ENCODE assay signal across 29 cellular contexts in genomic region chr17:73103661-73104335, GRCh38. TPM values are rescaled to one million over a fixed set of nuclear protein-coding genes. Genes with fewer than 3 reads are reported as not detected.
DNase-seq lines count a peak whose midpoint lies in the region; ATAC-seq, FAIRE-seq and TF ChIP-seq lines count a peak whose summit lies in the region.
"Had no signal": no experiment of that assay in that cellular context is flagged by ENCODE, and none has a peak within 500 bp of the region (broad histone marks: within the 10 kb centered on the region; RNA-seq: fewer than 3 reads in every experiment).

No MANE protein-coding gene starts in this region.

- no peaks in the 10 kb centered on the region for H3K79me2 ChIP-seq in fibroblast of lung (ENCODE audit: control insufficient read depth, insufficient read depth, low read length)
- H3K79me2 ChIP-seq: hepatocyte had no signal

- ATAC-seq in upper lobe of right lung: peak; percentile 50
- ATAC-seq: activated CD8-positive, alpha-beta memory T cell treated with anti-CD3 and anti-CD28 coated beads, Interleukin-2, amount 10 ng/mL, durations not matched to agents 7 days and 5 days; activated naive CD4-positive, alpha-beta T cell treated with anti-CD3 and anti-CD28 coated beads, Interleukin-2, amount 50 U/mL, for 72 hours; PC-3 had no signal

- no peak for TF ChIP-seq CTCF in fibroblast of lung (conservative IDR thresholded peaks at IDR 0.05 in 1 of 2, IDR thresholded peaks at IDR 0.05 in 1 of 2; ENCODE audit: low read depth in 1 of 2, low read length in 2 of 2)
- TF ChIP-seq CTCF in upper lobe of right lung (IDR thresholded peaks at IDR 0.05): no peak

- H3K9me3 ChIP-seq in fibroblast of lung (ENCODE audit: control insufficient read depth, insufficient read depth, low read depth, low read length) (no peaks in the 10 kb centered on the region), upper lobe of right lung (no peaks in the 10 kb centered on the region)
- H3K9me3 ChIP-seq: SJCRH30, tibial nerve had no signal

- H3K4me2 ChIP-seq in fibroblast of lung (ENCODE audit: extremely low read depth, insufficient read depth, low read length): no peak overlapping the region
- H3K4me2 ChIP-seq: hepatocyte, smooth muscle cell had no signal

- no peaks in the 10 kb centered on the region for H3K27me3 ChIP-seq in fibroblast of lung (ENCODE audit: control insufficient read depth, insufficient read depth, low read length)
- H3K27me3 ChIP-seq in upper lobe of right lung: no peaks in the 10 kb centered on the region
- H3K27me3 ChIP-seq: hepatocyte, SJCRH30, tibial nerve had no signal

- H4K20me1 ChIP-seq in fibroblast of lung (ENCODE audit: control insufficient read depth, extremely low read depth, insufficient read depth, low read length): no peaks in the 10 kb centered on the region

- H2AFZ ChIP-seq in fibroblast of lung (ENCODE audit: low read length): no peak overlapping the region
- H2AFZ ChIP-seq: GM23248, hepatocyte had no signal

- intact Hi-C loops in upper lobe of right lung (cut with DNase I): no loop called here

- FAIRE-seq in GM12892 (lab: Jason Lieb, UNC): no peak
- FAIRE-seq: endothelial cell of umbilical vein, GM19239, islet of Langerhans had no signal

- no peaks in the 10 kb centered on the region for H3K36me3 ChIP-seq in fibroblast of lung (ENCODE audit: control insufficient read depth, insufficient read depth, low read length)
- H3K36me3 ChIP-seq in upper lobe of right lung: no peaks in the 10 kb centered on the region
- H3K36me3 ChIP-seq: SJCRH30, tibial nerve had no signal

- H3K27ac ChIP-seq in fibroblast of lung (ENCODE audit: insufficient read depth, low read length): no peak overlapping the region
- no peak overlapping the region for H3K27ac ChIP-seq in upper lobe of right lung
- H3K27ac ChIP-seq: GM23248, hepatocyte, SJCRH30, tibial nerve had no signal

- H3K4me3 ChIP-seq in fibroblast of lung (replicated peaks in 1 of 4; ENCODE audit: control extremely low read depth in 1 of 4, insufficient read depth in 1 of 4, low read depth in 3 of 4, low read length in 4 of 4): no peak overlapping the region
- no peak overlapping the region for H3K4me3 ChIP-seq in upper lobe of right lung
- H3K4me3 ChIP-seq: GM23248, hepatocyte, SJCRH30, smooth muscle cell, tibial nerve had no signal

- no peak overlapping the region for H3K9ac ChIP-seq in fibroblast of lung (ENCODE audit: insufficient read depth, low read length)
- H3K9ac ChIP-seq: GM23248 had no signal

- DNase-seq in SKM-1 treated with dmso at 0.1 percent for 144 hours (lab: John Stamatoyannopoulos, UW; ENCODE audit: unreplicated experiment) (peak; percentile 10), SKM-1 (lab: John Stamatoyannopoulos, UW; ENCODE audit: unreplicated experiment) (no peak), amniotic epithelial cell (ENCODE audit: low read depth) (peak; percentile 22), fibroblast of lung (ENCODE audit: low read depth in 2 of 2) (peak; percentile 8 to 22), upper lobe of right lung (no peak), GM12892 (ENCODE audit: insufficient read length) (no peak), globus pallidus (ENCODE audit: low spot score) (no peak)
- no peak for DNase-seq in activated CD8-positive, alpha-beta memory T cell treated with anti-CD3 and anti-CD28 coated beads, Interleukin-2, amount 50 U/mL, for 4 hours
- DNase-seq: 8988T; activated CD4-positive, alpha-beta T cell treated with anti-CD3 and anti-CD28 coated beads for 4 hours; activated CD8-positive, alpha-beta memory T cell treated with anti-CD3 and anti-CD28 coated beads, Interleukin-2, amount 10 ng/mL, durations not matched to agents 7 days and 5 days; COR-L47; DND-41; foreskin fibroblast; GM23248; KG1; NCI-H1092; NCI-H1930; NCI-H2227 treated with DMSO at 0.1 percent for 48 hours; PC-3; SJCRH30; stimulated activated CD4-positive, alpha-beta T cell treated with anti-CD3 and anti-CD28 coated beads, Interleukin-4, amount 100 ng/mL, for 24 hours had no signal

- H3K4me1 ChIP-seq in fibroblast of lung (ENCODE audit: control insufficient read depth, extremely low read depth, insufficient read depth, low read length) (no peaks in the 10 kb centered on the region), upper lobe of right lung (no peaks in the 10 kb centered on the region)
- H3K4me1 ChIP-seq: SJCRH30, tibial nerve had no signal

- no peak for TF ChIP-seq POLR2A in GM12892 (IDR thresholded peaks at IDR 0.05; ENCODE audit: low read depth, low read length)

RNA-seq across cellular contexts. Expression of gene SLC39A11, which starts 11.3 kb away (rescaled TPM):
- 21.1 and 27.4 TPM in 2 replicates for total RNA-seq in fibroblast of lung
- polyA plus RNA-seq in fibroblast of lung: 12.7 and 13.2 TPM in 2 replicates
- polyA plus RNA-seq in fibroblast of lung (2012): 14.8 and 17.0 TPM in 2 replicates
- 43.5 and 78.8 TPM in 2 replicates for polyA minus RNA-seq in fibroblast of lung (ENCODE audit: low replicate concordance)
- total RNA-seq in upper lobe of right lung: 33.7 TPM
- 11.5 TPM for polyA plus RNA-seq in GM12892 (2012; ENCODE audit: missing spikeins)

Comparison
In these comparisons a context has a peak if more than half of its experiments do, and no peak if none do; other contexts are left out.
1. DNase-seq: peak in SKM-1 treated with dmso at 0.1 percent for 144 hours (single experiment), amniotic epithelial cell (single experiment) and fibroblast of lung (2 of 2); none in SKM-1 (single experiment), upper lobe of right lung (single experiment), activated CD8-positive, alpha-beta memory T cell treated with anti-CD3 and anti-CD28 coated beads, Interleukin-2, amount 50 U/mL, for 4 hours (single experiment), GM12892 (single experiment) and globus pallidus (single experiment).